ENCODE assay signal across 1 cellular context in the genomic region with DNA sequence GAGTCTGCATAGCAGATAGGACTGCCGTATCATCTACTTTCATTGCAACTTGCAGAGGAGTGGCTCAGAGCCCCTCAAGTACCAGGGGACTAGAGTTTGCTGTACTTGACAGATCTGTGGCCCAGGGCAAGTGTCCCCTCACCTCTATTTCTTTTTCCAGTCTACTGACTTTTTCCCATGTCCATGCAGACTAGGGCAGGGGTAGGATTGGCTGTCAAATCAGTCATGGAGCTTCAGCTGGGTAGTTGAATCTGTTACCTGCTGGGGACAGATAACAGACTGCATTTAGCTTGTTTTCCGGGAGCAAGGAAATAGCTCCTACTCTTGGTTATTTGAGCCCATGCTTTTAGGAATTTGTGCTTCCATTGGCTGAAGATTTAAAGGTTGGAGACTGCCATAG.
TF ChIP-seq lines count a peak whose summit lies in the region.

No MANE protein-coding gene starts in this region.

TF ChIP-seq in WTC11, 78 proteins besides CTCF, POLR2A, EP300 and RAD21 (continued from another document):
- TF ChIP-seq, protein P1, sequence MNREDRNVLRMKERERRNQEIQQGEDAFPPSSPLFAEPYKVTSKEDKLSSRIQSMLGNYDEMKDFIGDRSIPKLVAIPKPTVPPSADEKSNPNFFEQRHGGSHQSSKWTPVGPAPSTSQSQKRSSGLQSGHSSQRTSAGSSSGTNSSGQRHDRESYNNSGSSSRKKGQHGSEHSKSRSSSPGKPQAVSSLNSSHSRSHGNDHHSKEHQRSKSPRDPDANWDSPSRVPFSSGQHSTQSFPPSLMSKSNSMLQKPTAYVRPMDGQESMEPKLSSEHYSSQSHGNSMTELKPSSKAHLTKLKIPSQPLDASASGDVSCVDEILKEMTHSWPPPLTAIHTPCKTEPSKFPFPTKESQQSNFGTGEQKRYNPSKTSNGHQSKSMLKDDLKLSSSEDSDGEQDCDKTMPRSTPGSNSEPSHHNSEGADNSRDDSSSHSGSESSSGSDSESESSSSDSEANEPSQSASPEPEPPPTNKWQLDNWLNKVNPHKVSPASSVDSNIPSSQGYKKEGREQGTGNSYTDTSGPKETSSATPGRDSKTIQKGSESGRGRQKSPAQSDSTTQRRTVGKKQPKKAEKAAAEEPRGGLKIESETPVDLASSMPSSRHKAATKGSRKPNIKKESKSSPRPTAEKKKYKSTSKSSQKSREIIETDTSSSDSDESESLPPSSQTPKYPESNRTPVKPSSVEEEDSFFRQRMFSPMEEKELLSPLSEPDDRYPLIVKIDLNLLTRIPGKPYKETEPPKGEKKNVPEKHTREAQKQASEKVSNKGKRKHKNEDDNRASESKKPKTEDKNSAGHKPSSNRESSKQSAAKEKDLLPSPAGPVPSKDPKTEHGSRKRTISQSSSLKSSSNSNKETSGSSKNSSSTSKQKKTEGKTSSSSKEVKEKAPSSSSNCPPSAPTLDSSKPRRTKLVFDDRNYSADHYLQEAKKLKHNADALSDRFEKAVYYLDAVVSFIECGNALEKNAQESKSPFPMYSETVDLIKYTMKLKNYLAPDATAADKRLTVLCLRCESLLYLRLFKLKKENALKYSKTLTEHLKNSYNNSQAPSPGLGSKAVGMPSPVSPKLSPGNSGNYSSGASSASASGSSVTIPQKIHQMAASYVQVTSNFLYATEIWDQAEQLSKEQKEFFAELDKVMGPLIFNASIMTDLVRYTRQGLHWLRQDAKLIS (CRISPR knock-in tag; IDR thresholded peaks at IDR 0.05; ENCODE audit: borderline replicate concordance), result no peak
- TF ChIP-seq FOXK1 (CRISPR knock-in tag; IDR thresholded peaks at IDR 0.05), result no peak
- TF ChIP-seq GRHL2 (CRISPR knock-in tag; IDR thresholded peaks at IDR 0.05; ENCODE audit: insufficient replicate concordance, severe bottlenecking), result no peak
- TF ChIP-seq ZNF232 (CRISPR knock-in tag; IDR thresholded peaks at IDR 0.05), result no peak
